ENCODE assay signal across 1 cellular context in the genomic region with DNA sequence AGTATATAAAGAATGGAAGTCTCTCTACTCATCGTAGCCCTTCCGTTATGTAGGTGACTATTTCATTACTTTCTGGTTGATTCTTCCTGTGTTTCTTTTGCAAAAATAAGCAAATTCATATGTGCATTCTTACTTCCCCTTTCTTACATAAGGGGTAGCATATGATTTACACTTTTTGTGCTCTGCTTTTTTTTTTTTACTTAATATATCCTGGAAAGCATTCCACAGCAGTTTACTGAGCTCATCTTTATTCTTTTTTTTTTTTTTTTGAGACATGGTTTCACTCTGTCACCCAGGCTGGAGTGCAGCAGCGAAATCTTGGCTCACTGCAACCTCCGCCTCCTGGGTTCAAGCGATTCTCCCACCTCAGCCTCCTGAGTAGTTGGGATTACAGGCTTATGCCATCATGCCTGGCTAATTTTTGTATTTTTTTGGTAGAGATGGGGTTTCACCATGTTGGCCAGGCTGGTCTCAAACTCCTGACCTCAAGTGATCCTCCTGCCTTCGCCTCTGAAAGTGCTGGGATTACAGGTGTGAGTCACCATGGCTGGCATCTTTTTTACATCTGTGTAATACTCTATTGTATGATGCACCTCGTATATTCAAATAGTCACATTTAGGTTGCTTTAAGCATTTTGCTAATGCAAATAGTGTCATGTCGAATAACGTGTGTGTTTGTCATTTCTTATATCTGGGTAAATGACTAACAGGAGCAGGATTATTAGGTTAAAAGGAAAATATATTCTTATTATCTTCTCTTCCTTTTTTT.
TF ChIP-seq lines count a peak whose summit lies in the region.

No MANE protein-coding gene starts in this region.

TF ChIP-seq in GM12878, 131 proteins besides CTCF, POLR2A, EP300 and RAD21 (continued from another document and continues in another):
- TF ChIP-seq, protein P1, sequence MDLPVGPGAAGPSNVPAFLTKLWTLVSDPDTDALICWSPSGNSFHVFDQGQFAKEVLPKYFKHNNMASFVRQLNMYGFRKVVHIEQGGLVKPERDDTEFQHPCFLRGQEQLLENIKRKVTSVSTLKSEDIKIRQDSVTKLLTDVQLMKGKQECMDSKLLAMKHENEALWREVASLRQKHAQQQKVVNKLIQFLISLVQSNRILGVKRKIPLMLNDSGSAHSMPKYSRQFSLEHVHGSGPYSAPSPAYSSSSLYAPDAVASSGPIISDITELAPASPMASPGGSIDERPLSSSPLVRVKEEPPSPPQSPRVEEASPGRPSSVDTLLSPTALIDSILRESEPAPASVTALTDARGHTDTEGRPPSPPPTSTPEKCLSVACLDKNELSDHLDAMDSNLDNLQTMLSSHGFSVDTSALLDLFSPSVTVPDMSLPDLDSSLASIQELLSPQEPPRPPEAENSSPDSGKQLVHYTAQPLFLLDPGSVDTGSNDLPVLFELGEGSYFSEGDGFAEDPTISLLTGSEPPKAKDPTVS (IDR thresholded peaks at IDR 0.05; ENCODE audit: low read depth, low read length): no peak
- TF ChIP-seq, protein P2, sequence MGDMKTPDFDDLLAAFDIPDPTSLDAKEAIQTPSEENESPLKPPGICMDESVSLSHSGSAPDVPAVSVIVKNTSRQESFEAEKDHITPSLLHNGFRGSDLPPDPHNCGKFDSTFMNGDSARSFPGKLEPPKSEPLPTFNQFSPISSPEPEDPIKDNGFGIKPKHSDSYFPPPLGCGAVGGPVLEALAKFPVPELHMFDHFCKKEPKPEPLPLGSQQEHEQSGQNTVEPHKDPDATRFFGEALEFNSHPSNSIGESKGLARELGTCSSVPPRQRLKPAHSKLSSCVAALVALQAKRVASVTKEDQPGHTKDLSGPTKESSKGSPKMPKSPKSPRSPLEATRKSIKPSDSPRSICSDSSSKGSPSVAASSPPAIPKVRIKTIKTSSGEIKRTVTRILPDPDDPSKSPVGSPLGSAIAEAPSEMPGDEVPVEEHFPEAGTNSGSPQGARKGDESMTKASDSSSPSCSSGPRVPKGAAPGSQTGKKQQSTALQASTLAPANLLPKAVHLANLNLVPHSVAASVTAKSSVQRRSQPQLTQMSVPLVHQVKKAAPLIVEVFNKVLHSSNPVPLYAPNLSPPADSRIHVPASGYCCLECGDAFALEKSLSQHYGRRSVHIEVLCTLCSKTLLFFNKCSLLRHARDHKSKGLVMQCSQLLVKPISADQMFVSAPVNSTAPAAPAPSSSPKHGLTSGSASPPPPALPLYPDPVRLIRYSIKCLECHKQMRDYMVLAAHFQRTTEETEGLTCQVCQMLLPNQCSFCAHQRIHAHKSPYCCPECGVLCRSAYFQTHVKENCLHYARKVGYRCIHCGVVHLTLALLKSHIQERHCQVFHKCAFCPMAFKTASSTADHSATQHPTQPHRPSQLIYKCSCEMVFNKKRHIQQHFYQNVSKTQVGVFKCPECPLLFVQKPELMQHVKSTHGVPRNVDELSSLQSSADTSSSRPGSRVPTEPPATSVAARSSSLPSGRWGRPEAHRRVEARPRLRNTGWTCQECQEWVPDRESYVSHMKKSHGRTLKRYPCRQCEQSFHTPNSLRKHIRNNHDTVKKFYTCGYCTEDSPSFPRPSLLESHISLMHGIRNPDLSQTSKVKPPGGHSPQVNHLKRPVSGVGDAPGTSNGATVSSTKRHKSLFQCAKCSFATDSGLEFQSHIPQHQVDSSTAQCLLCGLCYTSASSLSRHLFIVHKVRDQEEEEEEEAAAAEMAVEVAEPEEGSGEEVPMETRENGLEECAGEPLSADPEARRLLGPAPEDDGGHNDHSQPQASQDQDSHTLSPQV (IDR thresholded peaks at IDR 0.05): no peak
- TF ChIP-seq MEF2A (IDR thresholded peaks at IDR 0.05; ENCODE audit: insufficient read depth, low read depth, low read length) (no peak), LARP7 (IDR thresholded peaks at IDR 0.05) (no peak), SIN3A (IDR thresholded peaks at IDR 0.05; ENCODE audit: low read depth, low read length) (no peak), FOXM1 (IDR thresholded peaks at IDR 0.05; ENCODE audit: low read depth, low read length) (no peak), RBBP5 (conservative IDR thresholded peaks at IDR 0.05) (no peak), CBX3 (IDR thresholded peaks at IDR 0.05; ENCODE audit: borderline replicate concordance, low read depth) (no peak), NBN (IDR thresholded peaks at IDR 0.05) (peak; percentile 63; the same call in 1 of the 2 replicates), CREM (IDR thresholded peaks at IDR 0.05; ENCODE audit: low read depth) (no peak; the same call in 1 of the 2 replicates), SMAD5 (IDR thresholded peaks at IDR 0.05; ENCODE audit: low read depth) (no peak), IKZF1 (conservative IDR thresholded peaks at IDR 0.05) (peak; percentile 33), ZNF24 (IDR thresholded peaks at IDR 0.05) (no peak), RCOR1 (conservative IDR thresholded peaks at IDR 0.05; ENCODE audit: low read depth, low read length) (no peak), SREBF2 (IDR thresholded peaks at IDR 0.05; ENCODE audit: low read length) (no peak), ZZZ3 (IDR thresholded peaks at IDR 0.05; ENCODE audit: control insufficient read depth, insufficient read length, low read depth) (no peak), ZNF622 (IDR thresholded peaks at IDR 0.05) (no peak), EED (IDR thresholded peaks at IDR 0.05; ENCODE audit: low read depth) (peak; percentile 49; the same call in 1 of the 2 replicates), TCF7 (IDR thresholded peaks at IDR 0.05; ENCODE audit: borderline replicate concordance) (no peak), ATF7 (IDR thresholded peaks at IDR 0.05; ENCODE audit: low read depth) (peak; percentile 67), ZNF207 (IDR thresholded peaks at IDR 0.05; ENCODE audit: borderline replicate concordance) (peak; percentile 63; the same call in 1 of the 2 replicates), SMAD1 (IDR thresholded peaks at IDR 0.05; ENCODE audit: low read depth, partially characterized antibody) (peak; percentile 6), TARDBP (IDR thresholded peaks at IDR 0.05; ENCODE audit: borderline replicate concordance) (no peak; the same call in 1 of the 2 replicates)
- TF ChIP-seq, protein P3, sequence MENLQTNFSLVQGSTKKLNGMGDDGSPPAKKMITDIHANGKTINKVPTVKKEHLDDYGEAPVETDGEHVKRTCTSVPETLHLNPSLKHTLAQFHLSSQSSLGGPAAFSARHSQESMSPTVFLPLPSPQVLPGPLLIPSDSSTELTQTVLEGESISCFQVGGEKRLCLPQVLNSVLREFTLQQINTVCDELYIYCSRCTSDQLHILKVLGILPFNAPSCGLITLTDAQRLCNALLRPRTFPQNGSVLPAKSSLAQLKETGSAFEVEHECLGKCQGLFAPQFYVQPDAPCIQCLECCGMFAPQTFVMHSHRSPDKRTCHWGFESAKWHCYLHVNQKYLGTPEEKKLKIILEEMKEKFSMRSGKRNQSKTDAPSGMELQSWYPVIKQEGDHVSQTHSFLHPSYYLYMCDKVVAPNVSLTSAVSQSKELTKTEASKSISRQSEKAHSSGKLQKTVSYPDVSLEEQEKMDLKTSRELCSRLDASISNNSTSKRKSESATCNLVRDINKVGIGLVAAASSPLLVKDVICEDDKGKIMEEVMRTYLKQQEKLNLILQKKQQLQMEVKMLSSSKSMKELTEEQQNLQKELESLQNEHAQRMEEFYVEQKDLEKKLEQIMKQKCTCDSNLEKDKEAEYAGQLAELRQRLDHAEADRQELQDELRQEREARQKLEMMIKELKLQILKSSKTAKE (IDR thresholded peaks at IDR 0.05; ENCODE audit: low read depth, poor library complexity, severe bottlenecking): no peak
- TF ChIP-seq, protein P4, sequence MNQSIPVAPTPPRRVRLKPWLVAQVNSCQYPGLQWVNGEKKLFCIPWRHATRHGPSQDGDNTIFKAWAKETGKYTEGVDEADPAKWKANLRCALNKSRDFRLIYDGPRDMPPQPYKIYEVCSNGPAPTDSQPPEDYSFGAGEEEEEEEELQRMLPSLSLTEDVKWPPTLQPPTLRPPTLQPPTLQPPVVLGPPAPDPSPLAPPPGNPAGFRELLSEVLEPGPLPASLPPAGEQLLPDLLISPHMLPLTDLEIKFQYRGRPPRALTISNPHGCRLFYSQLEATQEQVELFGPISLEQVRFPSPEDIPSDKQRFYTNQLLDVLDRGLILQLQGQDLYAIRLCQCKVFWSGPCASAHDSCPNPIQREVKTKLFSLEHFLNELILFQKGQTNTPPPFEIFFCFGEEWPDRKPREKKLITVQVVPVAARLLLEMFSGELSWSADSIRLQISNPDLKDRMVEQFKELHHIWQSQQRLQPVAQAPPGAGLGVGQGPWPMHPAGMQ (IDR thresholded peaks at IDR 0.05; ENCODE audit: borderline replicate concordance): no peak
- TF ChIP-seq, protein P5, sequence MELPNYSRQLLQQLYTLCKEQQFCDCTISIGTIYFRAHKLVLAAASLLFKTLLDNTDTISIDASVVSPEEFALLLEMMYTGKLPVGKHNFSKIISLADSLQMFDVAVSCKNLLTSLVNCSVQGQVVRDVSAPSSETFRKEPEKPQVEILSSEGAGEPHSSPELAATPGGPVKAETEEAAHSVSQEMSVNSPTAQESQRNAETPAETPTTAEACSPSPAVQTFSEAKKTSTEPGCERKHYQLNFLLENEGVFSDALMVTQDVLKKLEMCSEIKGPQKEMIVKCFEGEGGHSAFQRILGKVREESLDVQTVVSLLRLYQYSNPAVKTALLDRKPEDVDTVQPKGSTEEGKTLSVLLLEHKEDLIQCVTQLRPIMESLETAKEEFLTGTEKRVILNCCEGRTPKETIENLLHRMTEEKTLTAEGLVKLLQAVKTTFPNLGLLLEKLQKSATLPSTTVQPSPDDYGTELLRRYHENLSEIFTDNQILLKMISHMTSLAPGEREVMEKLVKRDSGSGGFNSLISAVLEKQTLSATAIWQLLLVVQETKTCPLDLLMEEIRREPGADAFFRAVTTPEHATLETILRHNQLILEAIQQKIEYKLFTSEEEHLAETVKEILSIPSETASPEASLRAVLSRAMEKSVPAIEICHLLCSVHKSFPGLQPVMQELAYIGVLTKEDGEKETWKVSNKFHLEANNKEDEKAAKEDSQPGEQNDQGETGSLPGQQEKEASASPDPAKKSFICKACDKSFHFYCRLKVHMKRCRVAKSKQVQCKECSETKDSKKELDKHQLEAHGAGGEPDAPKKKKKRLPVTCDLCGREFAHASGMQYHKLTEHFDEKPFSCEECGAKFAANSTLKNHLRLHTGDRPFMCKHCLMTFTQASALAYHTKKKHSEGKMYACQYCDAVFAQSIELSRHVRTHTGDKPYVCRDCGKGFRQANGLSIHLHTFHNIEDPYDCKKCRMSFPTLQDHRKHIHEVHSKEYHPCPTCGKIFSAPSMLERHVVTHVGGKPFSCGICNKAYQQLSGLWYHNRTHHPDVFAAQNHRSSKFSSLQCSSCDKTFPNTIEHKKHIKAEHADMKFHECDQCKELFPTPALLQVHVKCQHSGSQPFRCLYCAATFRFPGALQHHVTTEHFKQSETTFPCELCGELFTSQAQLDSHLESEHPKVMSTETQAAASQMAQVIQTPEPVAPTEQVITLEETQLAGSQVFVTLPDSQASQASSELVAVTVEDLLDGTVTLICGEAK (IDR thresholded peaks at IDR 0.05; ENCODE audit: borderline replicate concordance): no peak
- TF ChIP-seq, protein P6, sequence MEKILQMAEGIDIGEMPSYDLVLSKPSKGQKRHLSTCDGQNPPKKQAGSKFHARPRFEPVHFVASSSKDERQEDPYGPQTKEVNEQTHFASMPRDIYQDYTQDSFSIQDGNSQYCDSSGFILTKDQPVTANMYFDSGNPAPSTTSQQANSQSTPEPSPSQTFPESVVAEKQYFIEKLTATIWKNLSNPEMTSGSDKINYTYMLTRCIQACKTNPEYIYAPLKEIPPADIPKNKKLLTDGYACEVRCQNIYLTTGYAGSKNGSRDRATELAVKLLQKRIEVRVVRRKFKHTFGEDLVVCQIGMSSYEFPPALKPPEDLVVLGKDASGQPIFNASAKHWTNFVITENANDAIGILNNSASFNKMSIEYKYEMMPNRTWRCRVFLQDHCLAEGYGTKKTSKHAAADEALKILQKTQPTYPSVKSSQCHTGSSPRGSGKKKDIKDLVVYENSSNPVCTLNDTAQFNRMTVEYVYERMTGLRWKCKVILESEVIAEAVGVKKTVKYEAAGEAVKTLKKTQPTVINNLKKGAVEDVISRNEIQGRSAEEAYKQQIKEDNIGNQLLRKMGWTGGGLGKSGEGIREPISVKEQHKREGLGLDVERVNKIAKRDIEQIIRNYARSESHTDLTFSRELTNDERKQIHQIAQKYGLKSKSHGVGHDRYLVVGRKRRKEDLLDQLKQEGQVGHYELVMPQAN (conservative IDR thresholded peaks at IDR 0.05): no peak
- TF ChIP-seq, protein P7, sequence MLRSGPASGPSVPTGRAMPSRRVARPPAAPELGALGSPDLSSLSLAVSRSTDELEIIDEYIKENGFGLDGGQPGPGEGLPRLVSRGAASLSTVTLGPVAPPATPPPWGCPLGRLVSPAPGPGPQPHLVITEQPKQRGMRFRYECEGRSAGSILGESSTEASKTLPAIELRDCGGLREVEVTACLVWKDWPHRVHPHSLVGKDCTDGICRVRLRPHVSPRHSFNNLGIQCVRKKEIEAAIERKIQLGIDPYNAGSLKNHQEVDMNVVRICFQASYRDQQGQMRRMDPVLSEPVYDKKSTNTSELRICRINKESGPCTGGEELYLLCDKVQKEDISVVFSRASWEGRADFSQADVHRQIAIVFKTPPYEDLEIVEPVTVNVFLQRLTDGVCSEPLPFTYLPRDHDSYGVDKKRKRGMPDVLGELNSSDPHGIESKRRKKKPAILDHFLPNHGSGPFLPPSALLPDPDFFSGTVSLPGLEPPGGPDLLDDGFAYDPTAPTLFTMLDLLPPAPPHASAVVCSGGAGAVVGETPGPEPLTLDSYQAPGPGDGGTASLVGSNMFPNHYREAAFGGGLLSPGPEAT (IDR thresholded peaks at IDR 0.05; ENCODE audit: low read depth): peak; percentile 32; the same call in 1 of the 2 replicates
- TF ChIP-seq, protein P8, sequence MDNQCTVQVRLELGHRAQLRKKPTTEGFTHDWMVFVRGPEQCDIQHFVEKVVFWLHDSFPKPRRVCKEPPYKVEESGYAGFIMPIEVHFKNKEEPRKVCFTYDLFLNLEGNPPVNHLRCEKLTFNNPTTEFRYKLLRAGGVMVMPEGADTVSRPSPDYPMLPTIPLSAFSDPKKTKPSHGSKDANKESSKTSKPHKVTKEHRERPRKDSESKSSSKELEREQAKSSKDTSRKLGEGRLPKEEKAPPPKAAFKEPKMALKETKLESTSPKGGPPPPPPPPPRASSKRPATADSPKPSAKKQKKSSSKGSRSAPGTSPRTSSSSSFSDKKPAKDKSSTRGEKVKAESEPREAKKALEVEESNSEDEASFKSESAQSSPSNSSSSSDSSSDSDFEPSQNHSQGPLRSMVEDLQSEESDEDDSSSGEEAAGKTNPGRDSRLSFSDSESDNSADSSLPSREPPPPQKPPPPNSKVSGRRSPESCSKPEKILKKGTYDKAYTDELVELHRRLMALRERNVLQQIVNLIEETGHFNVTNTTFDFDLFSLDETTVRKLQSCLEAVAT (IDR thresholded peaks at IDR 0.05): no peak
- TF ChIP-seq, protein P9, sequence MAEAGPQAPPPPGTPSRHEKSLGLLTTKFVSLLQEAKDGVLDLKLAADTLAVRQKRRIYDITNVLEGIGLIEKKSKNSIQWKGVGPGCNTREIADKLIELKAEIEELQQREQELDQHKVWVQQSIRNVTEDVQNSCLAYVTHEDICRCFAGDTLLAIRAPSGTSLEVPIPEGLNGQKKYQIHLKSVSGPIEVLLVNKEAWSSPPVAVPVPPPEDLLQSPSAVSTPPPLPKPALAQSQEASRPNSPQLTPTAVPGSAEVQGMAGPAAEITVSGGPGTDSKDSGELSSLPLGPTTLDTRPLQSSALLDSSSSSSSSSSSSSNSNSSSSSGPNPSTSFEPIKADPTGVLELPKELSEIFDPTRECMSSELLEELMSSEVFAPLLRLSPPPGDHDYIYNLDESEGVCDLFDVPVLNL (IDR thresholded peaks at IDR 0.05; ENCODE audit: low read depth, low read length): no peak
- TF ChIP-seq, protein P10, sequence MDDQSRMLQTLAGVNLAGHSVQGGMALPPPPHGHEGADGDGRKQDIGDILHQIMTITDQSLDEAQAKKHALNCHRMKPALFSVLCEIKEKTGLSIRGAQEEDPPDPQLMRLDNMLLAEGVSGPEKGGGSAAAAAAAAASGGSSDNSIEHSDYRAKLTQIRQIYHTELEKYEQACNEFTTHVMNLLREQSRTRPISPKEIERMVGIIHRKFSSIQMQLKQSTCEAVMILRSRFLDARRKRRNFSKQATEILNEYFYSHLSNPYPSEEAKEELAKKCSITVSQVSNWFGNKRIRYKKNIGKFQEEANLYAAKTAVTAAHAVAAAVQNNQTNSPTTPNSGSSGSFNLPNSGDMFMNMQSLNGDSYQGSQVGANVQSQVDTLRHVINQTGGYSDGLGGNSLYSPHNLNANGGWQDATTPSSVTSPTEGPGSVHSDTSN (IDR thresholded peaks at IDR 0.05; ENCODE audit: insufficient replicate concordance, low read depth, low read length): no peak
